In genomic region chr2:60529111-60529510, GRCh38 we compare ENCODE assay signal across 1 cellular context.
TF ChIP-seq lines count a peak whose summit lies in the region.

No MANE protein-coding gene starts in this region.

TF ChIP-seq in H1, 55 proteins besides CTCF, POLR2A, EP300 and RAD21:
- TF ChIP-seq CHD2 (IDR thresholded peaks at IDR 0.05; ENCODE audit: low read length) (no peak), FOSL1 (IDR thresholded peaks at IDR 0.05; ENCODE audit: insufficient read depth, low read depth, low read length) (no peak)
